ENCODE assay signal across 8 cellular contexts in genomic region chr15:85289677-85290365, GRCh38.
DNase-seq lines count a peak whose midpoint lies in the region; ATAC-seq, FAIRE-seq and TF ChIP-seq lines count a peak whose summit lies in the region.
"Had no signal": no experiment of that assay in that cellular context is flagged by ENCODE, and none has a peak within 500 bp of the region (broad histone marks: within the 10 kb centered on the region; RNA-seq: fewer than 3 reads in every experiment).

No MANE protein-coding gene starts in this region.

- POLR2A ChIA-PET in PC-9 (lab: Charles Lee; ENCODE audit: unreplicated experiment) = no interaction called here
- POLR2A ChIA-PET in endothelial cell of umbilical vein (lab: Charles Lee) = no interaction called here

- no peaks in the 10 kb centered on the region for H3K9me2 ChIP-seq in PC-9 (ENCODE audit: insufficient read depth)

- no peak for TF ChIP-seq POLR2A in endothelial cell of umbilical vein (IDR thresholded peaks at IDR 0.05; ENCODE audit: low read depth, low read length)

- dilution Hi-C loops in endothelial cell of umbilical vein (cut with MboI; ENCODE audit: extremely low pct_ligation_motif_present, low sequenced_read_pairs) = no loop called here

- CTCF ChIA-PET in PC-9 (lab: Charles Lee) = interaction anchor here (0.5 kb wide), 1 partner anchor 125 kb away, joined by 4 read pairs; no protein-coding TSS in a partner anchor
- CTCF ChIA-PET in endothelial cell of umbilical vein (lab: Charles Lee) = interaction anchor here (0.7 to 2.0 kb wide), 17 partner anchors 10 to 702 kb away, joined by 3 to 11 read pairs (median 4); no protein-coding TSS in a partner anchor

- TF ChIP-seq CTCF in PC-9 (conservative IDR thresholded peaks at IDR 0.05) = peak; percentile 78
- TF ChIP-seq CTCF in endothelial cell of umbilical vein (IDR thresholded peaks at IDR 0.05; ENCODE audit: extremely low read depth in 1 of 2, insufficient read depth in 1 of 2, low read depth in 1 of 2, low read length in 2 of 2) = peak; percentile 45 to 49

- H3K4me3 ChIP-seq in PC-9 (no peak overlapping the region), endothelial cell of umbilical vein (replicated peaks in 1 of 3; ENCODE audit: insufficient read depth in 1 of 3, low read depth in 1 of 3, low read length in 3 of 3) (no peak overlapping the region)

- BruUV-seq in PC-9 (replicated peaks; lab: Mats Ljungman, UMichigan) = no TSS peak
- BruUV-seq in endothelial cell of umbilical vein (replicated peaks; lab: Mats Ljungman, UMichigan) = no TSS peak

- H3K9me3 ChIP-seq in PC-9 (ENCODE audit: insufficient read depth, low read depth) = no peaks in the 10 kb centered on the region
- no peaks in the 10 kb centered on the region for H3K9me3 ChIP-seq in endothelial cell of umbilical vein (replicated peaks; ENCODE audit: control insufficient read depth, insufficient read depth, low read length)

- no peaks in the 10 kb centered on the region for H3K79me2 ChIP-seq in PC-9 (ENCODE audit: low read depth)
- H3K79me2 ChIP-seq in endothelial cell of umbilical vein (ENCODE audit: control insufficient read depth, insufficient read depth, low read length) = no peaks in the 10 kb centered on the region

- H3K4me1 ChIP-seq in PC-9 (replicated peaks; ENCODE audit: insufficient read depth) (no peaks in the 10 kb centered on the region), endothelial cell of umbilical vein (ENCODE audit: control insufficient read depth, extremely low read depth, insufficient read depth, low read length) (no peaks in the 10 kb centered on the region)

- H3K27ac ChIP-seq in PC-9 (no peak overlapping the region), endothelial cell of umbilical vein (ENCODE audit: insufficient read depth, low read depth, low read length) (no peak overlapping the region)

- H3K4me2 ChIP-seq in PC-9 = no peak overlapping the region
- no peak overlapping the region for H3K4me2 ChIP-seq in endothelial cell of umbilical vein (ENCODE audit: insufficient read depth, low read length)

- H2AFZ ChIP-seq in PC-9 = no peak overlapping the region
- no peak overlapping the region for H2AFZ ChIP-seq in endothelial cell of umbilical vein (ENCODE audit: low read depth, low read length)

- no peak overlapping the region for H3K9ac ChIP-seq in endothelial cell of umbilical vein (replicated peaks; ENCODE audit: extremely low read depth, insufficient read depth, low read length)

- H3K27me3 ChIP-seq in PC-9 (ENCODE audit: insufficient read depth, low read depth) (no peaks in the 10 kb centered on the region), endothelial cell of umbilical vein (ENCODE audit: control insufficient read depth in 2 of 2, insufficient read depth in 2 of 2, low read length in 2 of 2) (peaks cover 10 to 18% of the 10 kb centered on the region in 2 experiments)

- ATAC-seq in HG03175 (IDR thresholded peaks at IDR 0.05; ENCODE audit: unreplicated experiment) (peak; percentile 45), HG02610 (IDR thresholded peaks at IDR 0.05; ENCODE audit: unreplicated experiment) (no peak)

- intact Hi-C loops in PC-9 (cut with micrococcal nuclease; ENCODE audit: unreplicated experiment) = loop anchor here (1.0 to 10.0 kb wide), 2 partner anchors 435 to 702 kb away; no protein-coding TSS in a partner anchor
- intact Hi-C loops in endothelial cell of umbilical vein (cut with micrococcal nuclease) = loop anchor here (1.0 to 10.0 kb wide), 3 partner anchors 295 to 702 kb away; no protein-coding TSS in a partner anchor

- DNase-seq in DMS114 treated with DMSO at 0.1 percent for 48 hours (lab: John Stamatoyannopoulos, UW; ENCODE audit: unreplicated experiment) (peak; percentile 49), PC-9 (peak in 1 of 2 experiments; percentile 42), endothelial cell of umbilical vein (ENCODE audit: low read depth, low spot score) (peak; percentile 46), middle frontal gyrus (ENCODE audit: extremely low spot score, low spot score) (peak; percentile 43)
- DNase-seq in NK-92 treated with Interleukin-12 subunit alpha and Interleukin-12 subunit beta, amount 100 ng/mL, for 24 hours (lab: John Stamatoyannopoulos, UW) = no peak

- H3K36me3 ChIP-seq in PC-9 (ENCODE audit: low read depth) (no peaks in the 10 kb centered on the region), endothelial cell of umbilical vein (ENCODE audit: control insufficient read depth in 2 of 2, extremely low read depth in 1 of 2, insufficient read depth in 2 of 2, low read length in 2 of 2) (no peaks in the 10 kb centered on the region)

- H4K20me1 ChIP-seq in PC-9 (ENCODE audit: insufficient read depth) = no peaks in the 10 kb centered on the region
- H4K20me1 ChIP-seq in endothelial cell of umbilical vein (replicated peaks; ENCODE audit: control insufficient read depth, extremely low read depth, insufficient read depth, low read length) = no peaks in the 10 kb centered on the region

- no peaks in the 10 kb centered on the region for H3K9me1 ChIP-seq in endothelial cell of umbilical vein (replicated peaks; ENCODE audit: control insufficient read depth, extremely low read depth, insufficient read depth, low read length)

- peak; percentile 88 for FAIRE-seq in endothelial cell of umbilical vein (lab: Jason Lieb, UNC)
- FAIRE-seq: TTC549 had no signal

- no peaks in the 10 kb centered on the region for H3F3A ChIP-seq in PC-9 (ENCODE audit: insufficient read depth, low read depth)

TF ChIP-seq in endothelial cell of umbilical vein, 7 proteins besides CTCF, POLR2A, EP300 and RAD21:
- TF ChIP-seq GATA2 (IDR thresholded peaks at IDR 0.05; ENCODE audit: insufficient read depth, insufficient read length, low read depth, low read length) (no peak), POLR2AphosphoS5 (IDR thresholded peaks at IDR 0.05; ENCODE audit: insufficient read depth, low read depth, low read length) (no peak), MYC (IDR thresholded peaks at IDR 0.05; ENCODE audit: low read depth, low read length) (no peak), EZH2 (IDR thresholded peaks at IDR 0.05; ENCODE audit: borderline replicate concordance, low read depth, low read length, severe bottlenecking) (no peak), MAX (IDR thresholded peaks at IDR 0.05; ENCODE audit: insufficient read depth, insufficient read length) (no peak), FOS (IDR thresholded peaks at IDR 0.05; ENCODE audit: borderline replicate concordance, insufficient read depth, low read length) (no peak), JUN (IDR thresholded peaks at IDR 0.05; ENCODE audit: borderline replicate concordance, insufficient read depth, insufficient read length, low read depth) (no peak)
TF ChIP-seq in endothelial cell of umbilical vein: peak in this region for 0.
